8 cellular contexts compared by ENCODE assay signal in genomic region chrX:9885150-9885549, GRCh38.
DNase-seq lines count a peak whose midpoint lies in the region; ATAC-seq, FAIRE-seq and TF ChIP-seq lines count a peak whose summit lies in the region.

No MANE protein-coding gene starts in this region.

- ATAC-seq in HG03159 (IDR thresholded peaks at IDR 0.05; ENCODE audit: unreplicated experiment): peak; percentile 91

- DNase-seq in NCI-H510A treated with DMSO at 0.1 percent for 48 hours (lab: John Stamatoyannopoulos, UW): peak; percentile 40
- no peak for DNase-seq in NCI-H510A (lab: John Stamatoyannopoulos, UW)
- DNase-seq in NOMO-1 treated with DMSO at 0.1 percent for 48 hours (lab: John Stamatoyannopoulos, UW; ENCODE audit: unreplicated experiment): peak; percentile 57
- peak; percentile 27 for DNase-seq in activated T-cell treated with anti-CD3 and anti-CD28 coated beads for 24 hours (ENCODE audit: low read depth)
- DNase-seq in fibroblast of pulmonary artery (ENCODE audit: low read depth): peak; percentile 75
- DNase-seq in occipital lobe (lab: John Stamatoyannopoulos, UW): peak; percentile 61
- peak; percentile 13 for DNase-seq in urothelium cell line (ENCODE audit: low spot score)

- FAIRE-seq in urothelium cell line (lab: Jason Lieb, UNC): no peak

- H3K4me3 ChIP-seq in fibroblast of pulmonary artery (replicated peaks; ENCODE audit: low read depth, low read length): no peak overlapping the region

- peak; percentile 71 for TF ChIP-seq CTCF in fibroblast of pulmonary artery (IDR thresholded peaks at IDR 0.05; ENCODE audit: low read length, missing control alignments)
